ENCODE assay signal across 16 cellular contexts in genomic region chr2:239660390-239661228, GRCh38.
DNase-seq lines count a peak whose midpoint lies in the region; ATAC-seq and TF ChIP-seq lines count a peak whose summit lies in the region.
"Had no signal": no experiment of that assay in that cellular context is flagged by ENCODE, and none has a peak within 500 bp of the region (broad histone marks: within the 10 kb centered on the region; RNA-seq: fewer than 3 reads in every experiment).

No MANE protein-coding gene starts in this region.

- H3K4me1 ChIP-seq in breast epithelium (no peaks in the 10 kb centered on the region), Peyer's patch (no peaks in the 10 kb centered on the region)
- H3K4me1 ChIP-seq: pancreas had no signal

- POLR2A ChIA-PET in MCF 10A (lab: Yijun Ruan, JAX), result interaction anchor here (0.6 to 2.2 kb wide), 9 partner anchors 15 to 447 kb away, joined by 3 to 22 read pairs (median 3); partner anchors contain the start of gene HDAC4
- POLR2A ChIA-PET in activated CD4-positive, alpha-beta memory T cell treated with anti-CD3 and anti-CD28 coated beads for 36 hours (lab: Charles Lee), result interaction anchor here (0.8 kb wide), 1 partner anchor 14 kb away, joined by 3 read pairs; no protein-coding TSS in a partner anchor

- intact Hi-C loops in MCF 10A (cut with micrococcal nuclease) (loop anchor here (10.0 kb wide), 1 partner anchor 396 kb away; no protein-coding TSS in a partner anchor), breast epithelium (cut with DNase I; ENCODE audit: low total_unique reads) (no loop called here)
- intact Hi-C loops in activated CD4-positive, alpha-beta memory T cell treated with anti-CD3 and anti-CD28 coated beads for 36 hours (cut with micrococcal nuclease), result no loop called here

- H3K36me3 ChIP-seq in breast epithelium (no peaks in the 10 kb centered on the region), Peyer's patch (no peaks in the 10 kb centered on the region)
- H3K36me3 ChIP-seq: heart right ventricle, pancreas had no signal

- CTCF ChIA-PET in MCF 10A (lab: Yijun Ruan, JAX), result interaction anchor here (0.5 to 1.4 kb wide), 17 partner anchors 14 to 580 kb away, joined by 3 to 6 read pairs (median 3); no protein-coding TSS in a partner anchor
- CTCF ChIA-PET in activated CD4-positive, alpha-beta memory T cell treated with anti-CD3 and anti-CD28 coated beads for 36 hours (lab: Charles Lee), result no interaction called here

- TF ChIP-seq CTCF in MCF 10A (IDR thresholded peaks at IDR 0.05; ENCODE audit: unreplicated experiment), result no peak
- TF ChIP-seq CTCF in breast epithelium (IDR thresholded peaks at IDR 0.05), result no peak
- TF ChIP-seq CTCF in Peyer's patch (IDR thresholded peaks at IDR 0.05), result no peak

- TF ChIP-seq POLR2A in breast epithelium (IDR thresholded peaks at IDR 0.05) (no peak), Peyer's patch (IDR thresholded peaks at IDR 0.05) (no peak)

- H3K27ac Mint-ChIP-seq in MCF 10A (ENCODE audit: low read depth, unreplicated experiment), result no peak overlapping the region
- no peak overlapping the region for H3K27ac Mint-ChIP-seq in activated CD4-positive, alpha-beta memory T cell treated with anti-CD3 and anti-CD28 coated beads for 36 hours
- H3K27ac Mint-ChIP-seq: activated naive CD4-positive, alpha-beta T cell treated with anti-CD3 and anti-CD28 coated beads, Interleukin-2, amount 10 ng/mL, durations not matched to agents 7 days and 5 days; dendritic cell treated with granulocyte-macrophage colony-stimulating factor and Interleukin-4, amounts not matched to agents 40 ng/mL and 50 ng/mL, for 4 days; HFFc6 had no signal

- peaks cover 12% of the 10 kb centered on the region for H3K4me1 Mint-ChIP-seq in MCF 10A (ENCODE audit: insufficient read depth, unreplicated experiment)
- H3K4me1 Mint-ChIP-seq in activated CD4-positive, alpha-beta memory T cell treated with anti-CD3 and anti-CD28 coated beads for 36 hours (ENCODE audit: low read depth), result no peaks in the 10 kb centered on the region
- H3K4me1 Mint-ChIP-seq: activated naive CD4-positive, alpha-beta T cell treated with anti-CD3 and anti-CD28 coated beads, Interleukin-2, amount 10 ng/mL, durations not matched to agents 7 days and 5 days had no signal

- H3K27me3 Mint-ChIP-seq in MCF 10A (ENCODE audit: insufficient read depth, unreplicated experiment), result peaks cover 81% of the 10 kb centered on the region
- H3K27me3 Mint-ChIP-seq in activated CD4-positive, alpha-beta memory T cell treated with anti-CD3 and anti-CD28 coated beads for 36 hours, result peaks cover 23% of the 10 kb centered on the region

- no peak overlapping the region for H3K27ac ChIP-seq in breast epithelium
- no peak overlapping the region for H3K27ac ChIP-seq in Peyer's patch
- H3K27ac ChIP-seq: heart right ventricle, pancreas had no signal

- no peak for ATAC-seq in left lobe of liver
- ATAC-seq: HepG2 had no signal

- no peaks in the 10 kb centered on the region for H3K36me3 Mint-ChIP-seq in MCF 10A (ENCODE audit: insufficient read depth, unreplicated experiment)
- H3K36me3 Mint-ChIP-seq in activated CD4-positive, alpha-beta memory T cell treated with anti-CD3 and anti-CD28 coated beads for 36 hours, result no peaks in the 10 kb centered on the region
- H3K36me3 Mint-ChIP-seq: activated naive CD4-positive, alpha-beta T cell treated with anti-CD3 and anti-CD28 coated beads, Interleukin-2, amount 10 ng/mL, durations not matched to agents 7 days and 5 days had no signal

- no peaks in the 10 kb centered on the region for H3K9me3 Mint-ChIP-seq in MCF 10A (ENCODE audit: unreplicated experiment)
- no peaks in the 10 kb centered on the region for H3K9me3 Mint-ChIP-seq in activated CD4-positive, alpha-beta memory T cell treated with anti-CD3 and anti-CD28 coated beads for 36 hours
- H3K9me3 Mint-ChIP-seq: activated naive CD4-positive, alpha-beta T cell treated with anti-CD3 and anti-CD28 coated beads, Interleukin-2, amount 10 ng/mL, durations not matched to agents 7 days and 5 days; dendritic cell treated with granulocyte-macrophage colony-stimulating factor and Interleukin-4, amounts not matched to agents 40 ng/mL and 50 ng/mL, for 4 days had no signal

- DNase-seq in MCF 10A (ENCODE audit: unreplicated experiment), result peak; percentile 87
- DNase-seq in breast epithelium (ENCODE audit: low spot score in 2 of 2), result no peak
- peak; percentile 6 to 18 (median 15) for DNase-seq in Peyer's patch
- peak; percentile 42 for DNase-seq in left lobe of liver (ENCODE audit: low spot score)
- DNase-seq in activated CD4-positive, alpha-beta memory T cell treated with anti-CD3 and anti-CD28 coated beads for 36 hours, result no peak
- DNase-seq in hippocampal formation (lab: John Stamatoyannopoulos, UW), result no peak
- no peak for DNase-seq in RPMI8226
- no peak for DNase-seq in NCI-H1105 treated with DMSO at 0.1 percent for 48 hours (lab: John Stamatoyannopoulos, UW)
- DNase-seq: activated naive CD4-positive, alpha-beta T cell treated with anti-CD3 and anti-CD28 coated beads, Interleukin-2, amount 10 ng/mL, durations not matched to agents 7 days and 5 days; heart right ventricle; HFFc6; kidney glomerular epithelial cell; pancreas; stimulated activated naive CD4-positive, alpha-beta T cell treated with Interleukin-2 at 50 U/mL for 16 hours had no signal

- H3K4me3 ChIP-seq in breast epithelium (no peak overlapping the region), Peyer's patch (no peak overlapping the region)
- H3K4me3 ChIP-seq: heart right ventricle, pancreas had no signal

- H3K9me3 ChIP-seq in breast epithelium (no peaks in the 10 kb centered on the region), Peyer's patch (no peaks in the 10 kb centered on the region)
- H3K9me3 ChIP-seq: heart right ventricle, pancreas had no signal

- H3K27me3 ChIP-seq in breast epithelium, result peaks cover 0 to 38% of the 10 kb centered on the region in 2 donors
- no peaks in the 10 kb centered on the region for H3K27me3 ChIP-seq in Peyer's patch

- BruUV-seq in MCF 10A (replicated peaks; lab: Mats Ljungman, UMichigan), result no TSS peak

- no peak overlapping the region for H3K4me3 Mint-ChIP-seq in MCF 10A (ENCODE audit: unreplicated experiment)
- no peak overlapping the region for H3K4me3 Mint-ChIP-seq in activated CD4-positive, alpha-beta memory T cell treated with anti-CD3 and anti-CD28 coated beads for 36 hours
- H3K4me3 Mint-ChIP-seq: activated naive CD4-positive, alpha-beta T cell treated with anti-CD3 and anti-CD28 coated beads, Interleukin-2, amount 10 ng/mL, durations not matched to agents 7 days and 5 days; dendritic cell treated with granulocyte-macrophage colony-stimulating factor and Interleukin-4, amounts not matched to agents 40 ng/mL and 50 ng/mL, for 4 days; HFFc6 had no signal

Comparison
In these comparisons a context has a peak if more than half of its experiments do, and no peak if none do; other contexts are left out.
1. DNase-seq: peak in MCF 10A (single experiment), Peyer's patch (3 of 3) and left lobe of liver (single experiment); none in breast epithelium (0 of 2), activated CD4-positive, alpha-beta memory T cell treated with anti-CD3 and anti-CD28 coated beads for 36 hours (single experiment), hippocampal formation (0 of 2), RPMI8226 (single experiment) and NCI-H1105 treated with DMSO at 0.1 percent for 48 hours (single experiment).